Comparison of ENCODE assay signal across 28 cellular contexts in genomic region chr4:163562496-163562895, GRCh38.
DNase-seq lines count a peak whose midpoint lies in the region; ATAC-seq, FAIRE-seq and TF ChIP-seq lines count a peak whose summit lies in the region.
"Had no signal": no experiment of that assay in that cellular context is flagged by ENCODE, and none has a peak within 500 bp of the region (broad histone marks: within the 10 kb centered on the region; RNA-seq: fewer than 3 reads in every experiment).

No MANE protein-coding gene starts in this region.

- H3K27me3 Mint-ChIP-seq in CD14-positive monocyte (ENCODE audit: low read depth in 3 of 3), result peaks cover 0 to 4% (median 0%) of the 10 kb centered on the region in 3 donors
- H3K27me3 Mint-ChIP-seq in activated CD8-positive, alpha-beta T cell treated with anti-CD3 and anti-CD28 coated beads for 36 hours, result no peaks in the 10 kb centered on the region

- no peak for FAIRE-seq in GM12878 (lab: Jason Lieb, UNC)
- FAIRE-seq: A549, islet of Langerhans had no signal

- H3K9me3 ChIP-seq in GM12878 (replicated peaks; ENCODE audit: control insufficient read depth, insufficient read depth, low read length), result no peaks in the 10 kb centered on the region
- H3K9me3 ChIP-seq: A549, Peyer's patch, thyroid gland had no signal

- WGBS in GM12878 (ENCODE audit: insufficient coverage, insufficient replicate concordance, low lambda C conversion rate, missing lambda C conversion rate), result 67% methylated on average over 2 of the region's 2 CpGs

- SMC1A ChIA-PET in GM12878 (lab: Charles Lee; ENCODE audit: uncharacterized antibody, unreplicated experiment), result interaction anchor here (0.5 to 2.7 kb wide), 6 partner anchors 12 to 101 kb away, joined by 3 to 14 read pairs (median 6); no protein-coding TSS in a partner anchor

- DNase-seq in CD14-positive monocyte (ENCODE audit: low spot score) (no peak), GM12878 (ENCODE audit: low read depth, low spot score) (no peak), NCI-H1694 (lab: John Stamatoyannopoulos, UW) (no peak), activated T-cell treated with anti-CD3 and anti-CD28 coated beads for 4 hours (no peak)
- DNase-seq in activated CD8-positive, alpha-beta T cell treated with anti-CD3 and anti-CD28 coated beads for 36 hours, result no peak
- DNase-seq: activated CD4-positive, alpha-beta T cell treated with anti-CD3 and anti-CD28 coated beads, Interleukin-2, amount 10 ng/mL, durations not matched to agents 24 days and 14 days; activated naive CD4-positive, alpha-beta T cell; activated T-cell treated with anti-CD3 and anti-CD28 coated beads, Interleukin-2, amount 50 U/mL, for 48 hours; AML-193; brain microvascular endothelial cell; DMS153; left ventricle myocardium inferior; NCI-H1105; NCI-H1930; NCI-H524 treated with DMSO at 0.1 percent for 48 hours; Peyer's patch; SIG-M5; stimulated activated CD4-positive, alpha-beta T cell treated with anti-CD3 and anti-CD28 coated beads, Interleukin-15, amount 100 ng/mL, for 24 hours; stomach; T1000; thyroid gland; WERI-Rb-1 had no signal

- peaks cover 68 to 80% of the 10 kb centered on the region in 2 donors for H3K36me3 Mint-ChIP-seq in CD14-positive monocyte
- H3K36me3 Mint-ChIP-seq in activated CD8-positive, alpha-beta T cell treated with anti-CD3 and anti-CD28 coated beads for 36 hours (ENCODE audit: low read depth), result no peaks in the 10 kb centered on the region

- H3K27me3 ChIP-seq in GM12878 (replicated peaks in 1 of 2; ENCODE audit: control insufficient read depth in 2 of 2, insufficient read depth in 2 of 2, low read length in 1 of 2), result no peaks in the 10 kb centered on the region
- H3K27me3 ChIP-seq: brain microvascular endothelial cell, Peyer's patch, stomach, thyroid gland had no signal

- peaks cover 4 to 10% (median 8%) of the 10 kb centered on the region in 7 donors for H3K9me3 Mint-ChIP-seq in CD14-positive monocyte
- peaks cover 6% of the 10 kb centered on the region for H3K9me3 Mint-ChIP-seq in activated CD8-positive, alpha-beta T cell treated with anti-CD3 and anti-CD28 coated beads for 36 hours
- H3K9me3 Mint-ChIP-seq: activated CD4-positive, alpha-beta T cell treated with anti-CD3 and anti-CD28 coated beads, Interleukin-2, amount 10 ng/mL, durations not matched to agents 24 days and 14 days had no signal

- no peak for TF ChIP-seq EP300 in GM12878 (IDR thresholded peaks at IDR 0.05; ENCODE audit: borderline replicate concordance in 1 of 2, control insufficient read depth in 1 of 2, low read depth in 2 of 2, low read length in 2 of 2)

- no peak overlapping the region for H3K4me3 Mint-ChIP-seq in CD14-positive monocyte
- H3K4me3 Mint-ChIP-seq in activated CD8-positive, alpha-beta T cell treated with anti-CD3 and anti-CD28 coated beads for 36 hours, result no peak overlapping the region
- H3K4me3 Mint-ChIP-seq: activated CD4-positive, alpha-beta T cell treated with anti-CD3 and anti-CD28 coated beads, Interleukin-2, amount 10 ng/mL, durations not matched to agents 24 days and 14 days had no signal

- POLR2A ChIA-PET in GM12878 (lab: Charles Lee), result no interaction called here
- POLR2A ChIA-PET in activated CD8-positive, alpha-beta T cell treated with anti-CD3 and anti-CD28 coated beads for 36 hours (lab: Charles Lee), result no interaction called here

- H2AFZ ChIP-seq in GM12878 (ENCODE audit: control insufficient read depth, low read depth, low read length), result no peak overlapping the region

- in situ Hi-C loops in GM12878 (cut with MboI), result no loop called here

- H3K79me2 ChIP-seq in GM12878 (ENCODE audit: control insufficient read depth, insufficient read depth, low read length), result no peaks in the 10 kb centered on the region

- TF ChIP-seq CTCF in CD14-positive monocyte (IDR thresholded peaks at IDR 0.05) (no peak), GM12878 (IDR thresholded peaks at IDR 0.05 in 2 of 3, conservative IDR thresholded peaks at IDR 0.05 in 1 of 3; ENCODE audit: control insufficient read depth in 2 of 3, extremely low read depth in 1 of 3, insufficient read depth in 1 of 3, low read depth in 3 of 3, low read length in 3 of 3) (no peak)
- TF ChIP-seq CTCF in activated CD8-positive, alpha-beta T cell treated with anti-CD3 and anti-CD28 coated beads for 36 hours (IDR thresholded peaks at IDR 0.05), result no peak

- no peak overlapping the region for H3K4me3 ChIP-seq in GM12878
- H3K4me3 ChIP-seq: A549, left ventricle myocardium inferior, Peyer's patch, stomach, thyroid gland had no signal

- peaks cover 53% of the 10 kb centered on the region for H3K4me1 Mint-ChIP-seq in CD14-positive monocyte
- H3K4me1 Mint-ChIP-seq in activated CD8-positive, alpha-beta T cell treated with anti-CD3 and anti-CD28 coated beads for 36 hours (ENCODE audit: low read depth), result peaks cover 19% of the 10 kb centered on the region

- no peaks in the 10 kb centered on the region for H3K36me3 ChIP-seq in GM12878 (ENCODE audit: control insufficient read depth in 2 of 2, insufficient read depth in 2 of 2, low read length in 1 of 2)
- H3K36me3 ChIP-seq: brain microvascular endothelial cell, left ventricle myocardium inferior, Peyer's patch, stomach, thyroid gland, WERI-Rb-1 had no signal

- H3K27ac ChIP-seq in GM12878 (ENCODE audit: control insufficient read depth, insufficient read depth), result no peak overlapping the region
- H3K27ac ChIP-seq: A549, brain microvascular endothelial cell, epithelial cell of prostate, left ventricle myocardium inferior, Peyer's patch, stomach, thyroid gland, WERI-Rb-1 had no signal

- H3K9ac ChIP-seq in GM12878 (ENCODE audit: control insufficient read depth, insufficient read depth, low read length), result no peak overlapping the region

- no peak for TF ChIP-seq RAD21 in GM12878 (IDR thresholded peaks at IDR 0.05; ENCODE audit: insufficient read depth, low read depth, low read length)

- BruUV-seq in GM12878 (replicated peaks; lab: Mats Ljungman, UMichigan), result no TSS peak

- TF ChIP-seq POLR2A in GM12878 (IDR thresholded peaks at IDR 0.05; ENCODE audit: low read depth, low read length), result no peak

- H3K4me2 ChIP-seq in GM12878 (ENCODE audit: control insufficient read depth, insufficient read depth), result no peak overlapping the region
- H3K4me2 ChIP-seq: A549 had no signal

- CTCF ChIA-PET in GM12878 (lab: Yijun Ruan, JAX), result interaction anchor here (0.9 to 2.3 kb wide), 2 partner anchors 111 to 192 kb away, joined by 3 to 8 read pairs; no protein-coding TSS in a partner anchor
- CTCF ChIA-PET in activated CD8-positive, alpha-beta T cell treated with anti-CD3 and anti-CD28 coated beads for 36 hours (lab: Charles Lee), result no interaction called here

- H3K27ac Mint-ChIP-seq in CD14-positive monocyte, result peak overlapping the region; percentile 12 to 78 (median 54)
- H3K27ac Mint-ChIP-seq in activated CD8-positive, alpha-beta T cell treated with anti-CD3 and anti-CD28 coated beads for 36 hours, result no peak overlapping the region
- H3K27ac Mint-ChIP-seq: activated CD4-positive, alpha-beta T cell treated with anti-CD3 and anti-CD28 coated beads, Interleukin-2, amount 10 ng/mL, durations not matched to agents 24 days and 14 days had no signal

- no peaks in the 10 kb centered on the region for H4K20me1 ChIP-seq in GM12878 (ENCODE audit: control insufficient read depth, insufficient read depth)

- peaks cover 8% of the 10 kb centered on the region; the same call in 1 of the 2 replicates for H3K4me1 ChIP-seq in GM12878 (ENCODE audit: control insufficient read depth, insufficient read depth, low read length)
- H3K4me1 ChIP-seq: A549, thyroid gland had no signal

- RAD21 ChIA-PET in GM12878 (lab: Charles Lee; ENCODE audit: unreplicated experiment), result interaction anchor here (1.3 kb wide), 1 partner anchor 8 kb away, joined by 4 read pairs; no protein-coding TSS in a partner anchor

- peak; percentile 81 for ATAC-seq in GM19025 (IDR thresholded peaks at IDR 0.05; ENCODE audit: low read depth, unreplicated experiment)
- ATAC-seq in HG02840 (IDR thresholded peaks at IDR 0.05; ENCODE audit: low FRiP score, unreplicated experiment), result peak; percentile 67
- peak; percentile 52 for ATAC-seq in GM12878
- ATAC-seq in activated CD8-positive, alpha-beta T cell treated with anti-CD3 and anti-CD28 coated beads for 36 hours, result no peak
- ATAC-seq in GM18519 (IDR thresholded peaks at IDR 0.05; ENCODE audit: low FRiP score, unreplicated experiment), result no peak
- ATAC-seq: A549 had no signal

- intact Hi-C loops in CD14-positive monocyte (cut with micrococcal nuclease), result no loop called here
- intact Hi-C loops in GM12878 (cut with micrococcal nuclease; ENCODE audit: unreplicated experiment), result no loop called here
- intact Hi-C loops in activated CD8-positive, alpha-beta T cell treated with anti-CD3 and anti-CD28 coated beads for 36 hours (cut with micrococcal nuclease), result no loop called here

TF ChIP-seq in GM12878, 131 proteins besides CTCF, POLR2A, EP300 and RAD21 (continues in another document):
- no peak for TF ChIP-seq HSF1 (IDR thresholded peaks at IDR 0.05; ENCODE audit: low read depth, low read length)
- no peak for TF ChIP-seq PAX8 (IDR thresholded peaks at IDR 0.05)
- no peak for TF ChIP-seq USF1 (IDR thresholded peaks at IDR 0.05; ENCODE audit: borderline replicate concordance, extremely low read length, insufficient read depth, low read depth, low read length)

Comparison
In these comparisons a context has a peak if more than half of its experiments do, and no peak if none do; other contexts are left out.
1. ATAC-seq: peak in GM19025 (single experiment), HG02840 (single experiment) and GM12878 (single experiment); none in activated CD8-positive, alpha-beta T cell treated with anti-CD3 and anti-CD28 coated beads for 36 hours (single experiment) and GM18519 (single experiment).